ENCODE assay signal across 9 cellular contexts in genomic region chr19:15195381-15195964, GRCh38. TPM values are rescaled to one million over a fixed set of nuclear protein-coding genes. Genes with fewer than 3 reads are reported as not detected.
DNase-seq lines count a peak whose midpoint lies in the region; ATAC-seq, FAIRE-seq and TF ChIP-seq lines count a peak whose summit lies in the region.
"Had no signal": no experiment of that assay in that cellular context is flagged by ENCODE, and none has a peak within 500 bp of the region (broad histone marks: within the 10 kb centered on the region; RNA-seq: fewer than 3 reads in every experiment).

No MANE protein-coding gene starts in this region.

- H3K27me3 Mint-ChIP-seq in progenitor cell of endocrine pancreas = no peaks in the 10 kb centered on the region

- H3K4me2 ChIP-seq in A549 = peak overlapping the region; percentile 91
- H3K4me2 ChIP-seq in GM23248 (ENCODE audit: unreplicated experiment) = peak overlapping the region; percentile 83

- no peak for TF ChIP-seq EP300 in A549 (IDR thresholded peaks at IDR 0.05)

- peak overlapping the region; percentile 45 for H3K4me3 ChIP-seq in A549
- peak overlapping the region; percentile 66 for H3K4me3 ChIP-seq in GM23248
- H3K4me3 ChIP-seq in foreskin fibroblast (ENCODE audit: low read depth in 1 of 2, low read length in 2 of 2) = peak overlapping the region; percentile 30 to 38

- peak overlapping the region; percentile 63 to 78 for H3K27ac ChIP-seq in A549
- peak overlapping the region; percentile 95 for H3K27ac ChIP-seq in GM23248

- H3K9me3 ChIP-seq in A549 (no peaks in the 10 kb centered on the region), GM23248 (ENCODE audit: low read depth) (no peaks in the 10 kb centered on the region)

- in situ Hi-C loops in GM23248 (cut with MboI) = no loop called here
- in situ Hi-C loops in SK-MEL-5 (cut with HindIII; ENCODE audit: low pct_unique_long_range_greater_than_20kb, low sequenced_read_pairs) = no loop called here

- WGBS in A549 (ENCODE audit: missing lambda C conversion rate) = 31% methylated on average over 2 of the region's 61 CpGs
- WGBS in GM23248 (ENCODE audit: low coverage in 1 of 2, low lambda C conversion rate in 2 of 2, missing lambda C conversion rate in 2 of 2), 2 experiments = 1 to 2% methylated on average over 20 to 38 of the region's 61 CpGs

- CTCF ChIA-PET in A549 (lab: Yijun Ruan, JAX) = interaction anchor here (1.2 kb wide), 1 partner anchor 64 kb away, joined by 3 read pairs; no protein-coding TSS in a partner anchor

- no peaks in the 10 kb centered on the region for H3K9me3 Mint-ChIP-seq in progenitor cell of endocrine pancreas (ENCODE audit: low read depth)
- H3K9me3 Mint-ChIP-seq: central memory CD8-positive, alpha-beta T cell had no signal

- DNase-seq in A549 (ENCODE audit: low read depth in 1 of 2, low spot score in 1 of 2) (peak in 1 of 2 experiments; percentile 33), GM23248 (peak; percentile 95), SK-MEL-5 (ENCODE audit: low read depth, low spot score) (peak; percentile 21), foreskin fibroblast (peak; percentile 63 to 73), progenitor cell of endocrine pancreas (ENCODE audit: low spot score, unreplicated experiment) (peak; percentile 71), GDM1 (lab: John Stamatoyannopoulos, UW) (no peak)

- H3K79me2 ChIP-seq in GM23248 (ENCODE audit: insufficient read depth) = peaks cover 19% of the 10 kb centered on the region; the same call in 1 of the 2 replicates

- H3K9me2 ChIP-seq in GM23248 (ENCODE audit: insufficient read depth) = no peaks in the 10 kb centered on the region

- no peaks in the 10 kb centered on the region for H4K20me1 ChIP-seq in GM23248 (ENCODE audit: insufficient read depth)

- no peak for FAIRE-seq in A549 (lab: Jason Lieb, UNC)

- H3K4me1 ChIP-seq in A549 (peaks cover 18% of the 10 kb centered on the region), GM23248 (ENCODE audit: insufficient read depth) (peaks cover 7% of the 10 kb centered on the region)

- H3K4me3 Mint-ChIP-seq in progenitor cell of endocrine pancreas (ENCODE audit: low read depth) = peak overlapping the region; percentile 81
- H3K4me3 Mint-ChIP-seq: central memory CD8-positive, alpha-beta T cell had no signal

- no peaks in the 10 kb centered on the region for H3K27me3 ChIP-seq in GM23248 (replicated peaks; ENCODE audit: insufficient read depth)

- ATAC-seq in A549 = peak; percentile 32 to 52; a peak in 4 of 6 replicates
- no peak for ATAC-seq in GM21576 (IDR thresholded peaks at IDR 0.05; ENCODE audit: unreplicated experiment)
- no peak for ATAC-seq in HG02763 (IDR thresholded peaks at IDR 0.05; ENCODE audit: unreplicated experiment)

- TF ChIP-seq RAD21 in A549 (conservative IDR thresholded peaks at IDR 0.05 in 1 of 2, IDR thresholded peaks at IDR 0.05 in 1 of 2) = no peak

- peak overlapping the region; percentile 81 for H3K9ac ChIP-seq in GM23248

- no peak for TF ChIP-seq CTCF in A549 (IDR thresholded peaks at IDR 0.05)
- TF ChIP-seq CTCF in foreskin fibroblast (IDR thresholded peaks at IDR 0.05; ENCODE audit: low read depth, low read length) = no peak
- TF ChIP-seq CTCF in progenitor cell of endocrine pancreas (IDR thresholded peaks at IDR 0.05; ENCODE audit: unreplicated experiment) = peak; percentile 50

- H3K27ac Mint-ChIP-seq in progenitor cell of endocrine pancreas = peak overlapping the region; percentile 95

- POLR2A ChIA-PET in A549 (lab: Yijun Ruan, JAX) = interaction anchor here (0.6 kb wide), 1 partner anchor 111 kb away, joined by 3 read pairs; no protein-coding TSS in a partner anchor

- peaks cover 26% of the 10 kb centered on the region for H3K4me1 Mint-ChIP-seq in progenitor cell of endocrine pancreas (ENCODE audit: low read depth)

- H3K36me3 ChIP-seq in GM23248 (ENCODE audit: low read depth) = peaks cover 4% of the 10 kb centered on the region; the same call in 1 of the 2 replicates

- H3F3A ChIP-seq in GM23248 (ENCODE audit: insufficient read depth) = peaks cover 25% of the 10 kb centered on the region

- TF ChIP-seq POLR2A in A549 (IDR thresholded peaks at IDR 0.05; ENCODE audit: low read length) = no peak

- H3K36me3 Mint-ChIP-seq in progenitor cell of endocrine pancreas (ENCODE audit: insufficient read depth) = peaks cover 16% of the 10 kb centered on the region

- H2AFZ ChIP-seq in GM23248 = 0 out of 2 replicates have a peak overlapping the region, but pooled peaks have one; percentile 17

TF ChIP-seq in A549, 52 proteins besides CTCF, POLR2A, EP300 and RAD21:
- TF ChIP-seq, protein P1, sequence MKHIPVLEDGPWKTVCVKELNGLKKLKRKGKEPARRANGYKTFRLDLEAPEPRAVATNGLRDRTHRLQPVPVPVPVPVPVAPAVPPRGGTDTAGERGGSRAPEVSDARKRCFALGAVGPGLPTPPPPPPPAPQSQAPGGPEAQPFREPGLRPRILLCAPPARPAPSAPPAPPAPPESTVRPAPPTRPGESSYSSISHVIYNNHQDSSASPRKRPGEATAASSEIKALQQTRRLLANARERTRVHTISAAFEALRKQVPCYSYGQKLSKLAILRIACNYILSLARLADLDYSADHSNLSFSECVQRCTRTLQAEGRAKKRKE (CRISPR knock-in tag; IDR thresholded peaks at IDR 0.05; ENCODE audit: low read depth) = no peak
- TF ChIP-seq ZSCAN20 (CRISPR knock-in tag; IDR thresholded peaks at IDR 0.05) (no peak), RCOR1 (IDR thresholded peaks at IDR 0.05; ENCODE audit: low read depth, low read length) (no peak), EHMT2 (IDR thresholded peaks at IDR 0.05; ENCODE audit: low read depth) (no peak), CBX2 (IDR thresholded peaks at IDR 0.05; ENCODE audit: borderline replicate concordance, low read depth) (no peak), ESRRA (IDR thresholded peaks at IDR 0.05; ENCODE audit: borderline replicate concordance, low read length) (no peak), KDM1A (IDR thresholded peaks at IDR 0.05; ENCODE audit: low read depth) (no peak), KDM5A (IDR thresholded peaks at IDR 0.05) (no peak), MAZ (IDR thresholded peaks at IDR 0.05; ENCODE audit: borderline replicate concordance, low read depth, low read length) (no peak), NPAS2 (CRISPR knock-in tag; IDR thresholded peaks at IDR 0.05; ENCODE audit: borderline replicate concordance) (no peak), FOSB (CRISPR knock-in tag; IDR thresholded peaks at IDR 0.05) (no peak), ZNF302 (CRISPR knock-in tag; IDR thresholded peaks at IDR 0.05) (no peak), RFX5 (IDR thresholded peaks at IDR 0.05) (no peak), HEYL (CRISPR knock-in tag; IDR thresholded peaks at IDR 0.05) (no peak)
- TF ChIP-seq, protein P2, sequence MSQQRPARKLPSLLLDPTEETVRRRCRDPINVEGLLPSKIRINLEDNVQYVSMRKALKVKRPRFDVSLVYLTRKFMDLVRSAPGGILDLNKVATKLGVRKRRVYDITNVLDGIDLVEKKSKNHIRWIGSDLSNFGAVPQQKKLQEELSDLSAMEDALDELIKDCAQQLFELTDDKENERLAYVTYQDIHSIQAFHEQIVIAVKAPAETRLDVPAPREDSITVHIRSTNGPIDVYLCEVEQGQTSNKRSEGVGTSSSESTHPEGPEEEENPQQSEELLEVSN (IDR thresholded peaks at IDR 0.05; ENCODE audit: borderline replicate concordance, low read depth) = no peak
- TF ChIP-seq, protein P3, sequence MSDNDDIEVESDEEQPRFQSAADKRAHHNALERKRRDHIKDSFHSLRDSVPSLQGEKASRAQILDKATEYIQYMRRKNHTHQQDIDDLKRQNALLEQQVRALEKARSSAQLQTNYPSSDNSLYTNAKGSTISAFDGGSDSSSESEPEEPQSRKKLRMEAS (IDR thresholded peaks at IDR 0.05) = no peak
- TF ChIP-seq, protein P4, sequence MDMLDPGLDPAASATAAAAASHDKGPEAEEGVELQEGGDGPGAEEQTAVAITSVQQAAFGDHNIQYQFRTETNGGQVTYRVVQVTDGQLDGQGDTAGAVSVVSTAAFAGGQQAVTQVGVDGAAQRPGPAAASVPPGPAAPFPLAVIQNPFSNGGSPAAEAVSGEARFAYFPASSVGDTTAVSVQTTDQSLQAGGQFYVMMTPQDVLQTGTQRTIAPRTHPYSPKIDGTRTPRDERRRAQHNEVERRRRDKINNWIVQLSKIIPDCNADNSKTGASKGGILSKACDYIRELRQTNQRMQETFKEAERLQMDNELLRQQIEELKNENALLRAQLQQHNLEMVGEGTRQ (IDR thresholded peaks at IDR 0.05) = no peak

RNA-seq across cellular contexts. Expression of gene NOTCH3, which starts 5.3 kb away (rescaled TPM):
- 14.7 and 21.3 TPM in 2 replicates for polyA plus RNA-seq in A549 (2011; rRNA removed)
- 10.3 and 14.2 TPM in 2 replicates for polyA plus RNA-seq in A549 (2012; cell fraction: cytosol; rRNA removed)
- 21.9 and 40.9 TPM in 2 replicates for polyA plus RNA-seq in A549 (2012; cell fraction: nucleus; rRNA removed)
- 6.4 to 9.5 TPM (median 6.9 TPM) in 3 replicates for polyA plus RNA-seq in A549 (2017; fragmentation: RNase III; extraction: RNeasy Plus Mini Kit Qiagen cat#74134 plus additional on column Dnase treatment)
- 46.6 and 49.9 TPM in 2 replicates for polyA minus RNA-seq in A549 (2011; rRNA and poly(A)+ RNA removed)
- 66.1 and 66.9 TPM in 2 replicates for total RNA-seq in GM23248 (2014; rRNA removed; shearing (Covaris generic))
- polyA plus RNA-seq in GM23248 (2016; fragmentation: Nextera tagmentation; extraction: Ambion mirVana) = 15.4 and 16.0 TPM in 2 replicates
- 1.4 and 1.9 TPM in 2 replicates for total RNA-seq in SK-MEL-5 (2014; rRNA removed; shearing (Covaris generic))
- 3.0 and 4.0 TPM in 2 replicates for polyA plus RNA-seq in SK-MEL-5 (2015; cell fraction: cytosol; rRNA removed)
- polyA plus RNA-seq in SK-MEL-5 (2015; cell fraction: nucleus; rRNA removed) = 0.61 and 0.94 TPM in 2 replicates
- 201 and 203 TPM in 2 replicates for total RNA-seq in progenitor cell of endocrine pancreas

RNA-seq across cellular contexts. Expression of gene EPHX3, which starts 36.8 kb away (rescaled TPM):
- polyA plus RNA-seq in A549 (2011; rRNA removed) = 0.12 and 0.29 TPM in 2 replicates
- 0.21 and 0.22 TPM in 2 replicates for polyA plus RNA-seq in A549 (2012; cell fraction: cytosol; rRNA removed)
- 1.5 and 1.7 TPM in 2 replicates for polyA plus RNA-seq in A549 (2012; cell fraction: nucleus; rRNA removed)
- polyA plus RNA-seq in A549 (2017; fragmentation: RNase III; extraction: RNeasy Plus Mini Kit Qiagen cat#74134 plus additional on column Dnase treatment) = 0.05 to 0.08 TPM (median 0.08 TPM) in 3 replicates
- 0.29 and 0.91 TPM in 2 replicates for polyA minus RNA-seq in A549 (2011; rRNA and poly(A)+ RNA removed)
- total RNA-seq in GM23248 (2014; rRNA removed; shearing (Covaris generic)) = not detected in 2 replicates
- not detected in 2 replicates for polyA plus RNA-seq in GM23248 (2016; fragmentation: Nextera tagmentation; extraction: Ambion mirVana)
- not detected in 2 replicates for total RNA-seq in SK-MEL-5 (2014; rRNA removed; shearing (Covaris generic))
- not detected in 2 replicates for polyA plus RNA-seq in SK-MEL-5 (2015; cell fraction: cytosol; rRNA removed)
- not detected in 2 replicates for polyA plus RNA-seq in SK-MEL-5 (2015; cell fraction: nucleus; rRNA removed)
- 7.1 and 7.8 TPM in 2 replicates for total RNA-seq in progenitor cell of endocrine pancreas

Comparison
In these comparisons a context has a peak if more than half of its experiments do, and no peak if none do; other contexts are left out.
1. ATAC-seq: peak in A549 (2 of 2); none in GM21576 (single experiment) and HG02763 (single experiment).
2. RNA of gene NOTCH3, which starts 5.3 kb away (total RNA-seq): 201 to 203 TPM in progenitor cell of endocrine pancreas and 66.1 to 66.9 TPM in GM23248; 1.4 to 1.9 TPM in SK-MEL-5; every median in the first group is over 10 times any median in the second.
3. Peak in every context shown above with its lines, with median percentiles within 50 percentile points of each other: H3K4me3 ChIP-seq.